Comparison of ENCODE assay signal across 10 cellular contexts in genomic region chr20:16701296-16701695, GRCh38. TPM values are rescaled to one million over a fixed set of nuclear protein-coding genes. Genes with fewer than 3 reads are reported as not detected.
DNase-seq lines count a peak whose midpoint lies in the region; ATAC-seq, FAIRE-seq and TF ChIP-seq lines count a peak whose summit lies in the region.
"Had no signal": no experiment of that assay in that cellular context is flagged by ENCODE, and none has a peak within 500 bp of the region (broad histone marks: within the 10 kb centered on the region; RNA-seq: fewer than 3 reads in every experiment).

No MANE protein-coding gene starts in this region.

- dilution Hi-C loops in endothelial cell of umbilical vein (cut with MboI; ENCODE audit: extremely low pct_ligation_motif_present, low sequenced_read_pairs) = no loop called here

- 92% methylated on average over 3 of the region's 3 CpGs for WGBS in prostate gland

- no peak overlapping the region for H3K4me3 Mint-ChIP-seq in CD14-positive monocyte
- H3K4me3 Mint-ChIP-seq: central memory CD8-positive, alpha-beta T cell; IgD-negative memory B cell had no signal

- H3K36me3 ChIP-seq in endothelial cell of umbilical vein (ENCODE audit: control insufficient read depth in 2 of 2, extremely low read depth in 1 of 2, insufficient read depth in 2 of 2, low read length in 2 of 2) = no peaks in the 10 kb centered on the region
- no peaks in the 10 kb centered on the region for H3K36me3 ChIP-seq in prostate gland

- H2AFZ ChIP-seq in endothelial cell of umbilical vein (ENCODE audit: low read depth, low read length) = no peak overlapping the region

- ATAC-seq in GM18505 (IDR thresholded peaks at IDR 0.05; ENCODE audit: unreplicated experiment) = peak; percentile 62
- ATAC-seq in HG03139 (IDR thresholded peaks at IDR 0.05; ENCODE audit: unreplicated experiment) = no peak
- no peak for ATAC-seq in GM21619 (IDR thresholded peaks at IDR 0.05; ENCODE audit: unreplicated experiment)
- no peak for ATAC-seq in HG03457 (IDR thresholded peaks at IDR 0.05; ENCODE audit: unreplicated experiment)

- POLR2A ChIA-PET in endothelial cell of umbilical vein (lab: Charles Lee) = no interaction called here

- TF ChIP-seq CTCF in CD14-positive monocyte (IDR thresholded peaks at IDR 0.05) (peak; percentile 26), endothelial cell of umbilical vein (IDR thresholded peaks at IDR 0.05; ENCODE audit: extremely low read depth in 1 of 2, insufficient read depth in 1 of 2, low read depth in 1 of 2, low read length in 2 of 2) (peak in 1 of 2 donors; percentile 16), prostate gland (IDR thresholded peaks at IDR 0.05) (peak in 1 of 4 experiments; percentile 23)

- H3K4me1 Mint-ChIP-seq in CD14-positive monocyte = no peaks in the 10 kb centered on the region
- H3K4me1 Mint-ChIP-seq: central memory CD8-positive, alpha-beta T cell had no signal

- peaks cover 0 to 3% (median 0%) of the 10 kb centered on the region in 3 donors for H3K27me3 Mint-ChIP-seq in CD14-positive monocyte (ENCODE audit: low read depth in 3 of 3)

- no peaks in the 10 kb centered on the region for H3K9me3 ChIP-seq in endothelial cell of umbilical vein (replicated peaks; ENCODE audit: control insufficient read depth, insufficient read depth, low read length)
- no peaks in the 10 kb centered on the region for H3K9me3 ChIP-seq in prostate gland

- no peaks in the 10 kb centered on the region for H3K4me1 ChIP-seq in endothelial cell of umbilical vein (ENCODE audit: control insufficient read depth, extremely low read depth, insufficient read depth, low read length)
- no peaks in the 10 kb centered on the region for H3K4me1 ChIP-seq in prostate gland (replicated peaks)

- H3K27me3 ChIP-seq in endothelial cell of umbilical vein (ENCODE audit: control insufficient read depth in 2 of 2, insufficient read depth in 2 of 2, low read length in 2 of 2) (no peaks in the 10 kb centered on the region), prostate gland (replicated peaks; ENCODE audit: insufficient read depth) (no peaks in the 10 kb centered on the region)

- H3K9me1 ChIP-seq in endothelial cell of umbilical vein (replicated peaks; ENCODE audit: control insufficient read depth, extremely low read depth, insufficient read depth, low read length) = no peaks in the 10 kb centered on the region

- no peaks in the 10 kb centered on the region for H4K20me1 ChIP-seq in endothelial cell of umbilical vein (replicated peaks; ENCODE audit: control insufficient read depth, extremely low read depth, insufficient read depth, low read length)

- CTCF ChIA-PET in endothelial cell of umbilical vein (lab: Charles Lee) = no interaction called here

- no peak overlapping the region for H3K4me2 ChIP-seq in endothelial cell of umbilical vein (ENCODE audit: insufficient read depth, low read length)

- no TSS peak for BruUV-seq in endothelial cell of umbilical vein (replicated peaks; lab: Mats Ljungman, UMichigan)

- TF ChIP-seq POLR2A in GM18505 (IDR thresholded peaks at IDR 0.05; ENCODE audit: borderline replicate concordance, extremely low read depth, insufficient read depth, insufficient read length) = no peak
- no peak for TF ChIP-seq POLR2A in endothelial cell of umbilical vein (IDR thresholded peaks at IDR 0.05; ENCODE audit: low read depth, low read length)
- TF ChIP-seq POLR2A in prostate gland (IDR thresholded peaks at IDR 0.05) = no peak

- intact Hi-C loops in CD14-positive monocyte (cut with micrococcal nuclease) = loop anchor here in 1 of 2 donors (10.0 kb wide), 1 partner anchor 54 kb away; no protein-coding TSS in a partner anchor
- intact Hi-C loops in endothelial cell of umbilical vein (cut with micrococcal nuclease) = loop anchor here (1.0 kb wide), 1 partner anchor 60 kb away; no protein-coding TSS in a partner anchor
- intact Hi-C loops in prostate gland (cut with DNase I) = no loop called here

- no peak overlapping the region for H3K27ac ChIP-seq in endothelial cell of umbilical vein (ENCODE audit: insufficient read depth, low read depth, low read length)
- H3K27ac ChIP-seq in prostate gland = no peak overlapping the region

- peaks cover 6 to 13% (median 9%) of the 10 kb centered on the region in 7 donors for H3K9me3 Mint-ChIP-seq in CD14-positive monocyte

- no peak overlapping the region for H3K4me3 ChIP-seq in endothelial cell of umbilical vein (replicated peaks in 1 of 3; ENCODE audit: insufficient read depth in 1 of 3, low read depth in 1 of 3, low read length in 3 of 3)
- no peak overlapping the region for H3K4me3 ChIP-seq in prostate gland

- no peak for DNase-seq in CD14-positive monocyte (ENCODE audit: low spot score)
- peak; percentile 30 for DNase-seq in NCI-H69 (lab: John Stamatoyannopoulos, UW)
- DNase-seq in endothelial cell of umbilical vein (ENCODE audit: low read depth, low spot score) = peak; percentile 14
- no peak for DNase-seq in prostate gland (ENCODE audit: low spot score)

- no peak for FAIRE-seq in endothelial cell of umbilical vein (lab: Jason Lieb, UNC)

- H3K36me3 Mint-ChIP-seq in CD14-positive monocyte = no peaks in the 10 kb centered on the region
- H3K36me3 Mint-ChIP-seq: IgD-negative memory B cell had no signal

- no peaks in the 10 kb centered on the region for H3K79me2 ChIP-seq in endothelial cell of umbilical vein (ENCODE audit: control insufficient read depth, insufficient read depth, low read length)

- no peak overlapping the region for H3K27ac Mint-ChIP-seq in CD14-positive monocyte
- H3K27ac Mint-ChIP-seq: IgD-negative memory B cell had no signal

- H3K9ac ChIP-seq in endothelial cell of umbilical vein (replicated peaks; ENCODE audit: extremely low read depth, insufficient read depth, low read length) = no peak overlapping the region

TF ChIP-seq in endothelial cell of umbilical vein, 7 proteins besides CTCF, POLR2A, EP300 and RAD21:
- no peak for TF ChIP-seq MYC (IDR thresholded peaks at IDR 0.05; ENCODE audit: low read depth, low read length)
- TF ChIP-seq GATA2 (IDR thresholded peaks at IDR 0.05; ENCODE audit: insufficient read depth, insufficient read length, low read depth, low read length) = no peak
- no peak for TF ChIP-seq POLR2AphosphoS5 (IDR thresholded peaks at IDR 0.05; ENCODE audit: insufficient read depth, low read depth, low read length)
- no peak for TF ChIP-seq MAX (IDR thresholded peaks at IDR 0.05; ENCODE audit: insufficient read depth, insufficient read length)
- no peak for TF ChIP-seq EZH2 (IDR thresholded peaks at IDR 0.05; ENCODE audit: borderline replicate concordance, low read depth, low read length, severe bottlenecking)
- no peak for TF ChIP-seq FOS (IDR thresholded peaks at IDR 0.05; ENCODE audit: borderline replicate concordance, insufficient read depth, low read length)
- no peak for TF ChIP-seq JUN (IDR thresholded peaks at IDR 0.05; ENCODE audit: borderline replicate concordance, insufficient read depth, insufficient read length, low read depth)

RNA-seq across cellular contexts. Expression of gene SNRPB2, which starts 28.5 kb away (rescaled TPM):
- polyA plus RNA-seq in CD14-positive monocyte (10 to 100 TPM; 62.3 to 66.3 TPM), endothelial cell of umbilical vein (29.7 and 43.7 TPM in 2 replicates)
- total RNA-seq in endothelial cell of umbilical vein (76.0 and 81.2 TPM in 2 replicates), prostate gland (10 to 100 TPM; 21.2 to 22.9 TPM)
- polyA plus RNA-seq in endothelial cell of umbilical vein (2011; cell fraction: cytosol; rRNA removed) = 66.6 and 72.6 TPM in 2 replicates
- 28.0 and 38.3 TPM in 2 replicates for polyA plus RNA-seq in endothelial cell of umbilical vein (2011; cell fraction: nucleus; rRNA removed)
- polyA plus RNA-seq in endothelial cell of umbilical vein (2012) = 107 and 138 TPM in 2 replicates
- 19.9 and 20.7 TPM in 2 replicates for polyA minus RNA-seq in endothelial cell of umbilical vein
- polyA minus RNA-seq in endothelial cell of umbilical vein (2011; cell fraction: cytosol; rRNA and poly(A)+ RNA removed) = 15.6 TPM
- polyA minus RNA-seq in endothelial cell of umbilical vein (2011; cell fraction: nucleus; rRNA and poly(A)+ RNA removed) = 10.9 and 13.5 TPM in 2 replicates

RNA-seq across cellular contexts. Expression of gene OTOR, which starts 46.9 kb away (rescaled TPM):
- not detected for polyA plus RNA-seq in CD14-positive monocyte
- total RNA-seq in endothelial cell of umbilical vein = not detected in 2 replicates
- polyA plus RNA-seq in endothelial cell of umbilical vein = not detected in 2 replicates
- not detected in 2 replicates for polyA plus RNA-seq in endothelial cell of umbilical vein (2011; cell fraction: cytosol; rRNA removed)
- polyA plus RNA-seq in endothelial cell of umbilical vein (2011; cell fraction: nucleus; rRNA removed) = not detected in 2 replicates
- polyA plus RNA-seq in endothelial cell of umbilical vein (2012) = not detected in 2 replicates
- not detected in 2 replicates for polyA minus RNA-seq in endothelial cell of umbilical vein
- polyA minus RNA-seq in endothelial cell of umbilical vein (2011; cell fraction: cytosol; rRNA and poly(A)+ RNA removed) = not detected
- not detected in 2 replicates for polyA minus RNA-seq in endothelial cell of umbilical vein (2011; cell fraction: nucleus; rRNA and poly(A)+ RNA removed)
- not detected for total RNA-seq in prostate gland
- polyA plus RNA-seq: IgD-negative memory B cell had no signal

Comparison
In these comparisons a context has a peak if more than half of its experiments do, and no peak if none do; other contexts are left out.
1. DNase-seq: peak in NCI-H69 (single experiment) and endothelial cell of umbilical vein (single experiment); none in CD14-positive monocyte (single experiment) and prostate gland (single experiment).